Comparison of ENCODE assay signal across 14 cellular contexts in the genomic region with DNA sequence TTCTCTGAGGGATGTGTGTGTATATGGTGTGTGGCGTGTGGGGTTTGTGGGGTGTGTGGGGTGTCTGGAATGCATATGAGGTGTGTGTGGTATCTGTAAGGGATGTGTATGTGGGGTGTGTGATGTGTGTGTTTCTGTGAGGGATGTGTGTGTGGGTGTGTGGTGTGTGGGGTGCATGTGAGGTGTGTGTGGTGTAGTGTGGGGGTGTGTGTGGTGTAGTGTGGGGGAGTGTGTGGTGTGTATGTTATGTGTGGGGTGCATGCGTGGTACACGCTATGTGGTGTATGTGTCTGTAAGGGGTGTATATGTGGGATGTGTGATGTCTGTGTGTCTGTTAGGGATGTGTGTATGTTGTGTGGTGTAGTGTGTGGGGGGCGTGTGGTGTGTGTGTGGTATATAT.
DNase-seq lines count a peak whose midpoint lies in the region; ATAC-seq and TF ChIP-seq lines count a peak whose summit lies in the region.
"Had no signal": no experiment of that assay in that cellular context is flagged by ENCODE, and none has a peak within 500 bp of the region (broad histone marks: within the 10 kb centered on the region; RNA-seq: fewer than 3 reads in every experiment).

No MANE protein-coding gene starts in this region.

- peak overlapping the region; percentile 61; the same call in 1 of the 2 replicates for H3K27ac ChIP-seq in BLaER1
- H3K27ac ChIP-seq in HEK293 (ENCODE audit: extremely low read depth, low read depth, low read length): no peak overlapping the region
- no peak overlapping the region for H3K27ac ChIP-seq in naive thymus-derived CD4-positive, alpha-beta T cell (ENCODE audit: low read depth, low read length)
- H3K27ac ChIP-seq in psoas muscle: no peak overlapping the region
- H3K27ac ChIP-seq: C4-2B had no signal

- H3K36me3 ChIP-seq in BLaER1 (no peaks in the 10 kb centered on the region), HEK293 (ENCODE audit: control insufficient read depth in 2 of 2, insufficient read depth in 1 of 2, low read length in 2 of 2) (no peaks in the 10 kb centered on the region), psoas muscle (ENCODE audit: insufficient read depth in 1 of 2, low read depth in 1 of 2) (no peaks in the 10 kb centered on the region)
- no peaks in the 10 kb centered on the region for H3K36me3 ChIP-seq in naive thymus-derived CD4-positive, alpha-beta T cell (ENCODE audit: control insufficient read depth in 2 of 3, insufficient read depth in 3 of 3, low read length in 3 of 3)

- peak overlapping the region; percentile 82 for H3K4me2 ChIP-seq in BLaER1

- no peak overlapping the region for H3K9ac ChIP-seq in BLaER1

- peak; percentile 32 for ATAC-seq in naive thymus-derived CD4-positive, alpha-beta T cell
- peak; percentile 8 for ATAC-seq in stimulated activated effector memory CD8-positive, alpha-beta T cell treated with anti-CD3 and anti-CD28 coated beads, Interleukin-12 subunit alpha, Interleukin-12 subunit beta, amount 100 ng/mL, for 72 hours
- ATAC-seq in GM19395 (IDR thresholded peaks at IDR 0.05; ENCODE audit: unreplicated experiment): no peak
- no peak for ATAC-seq in psoas muscle
- ATAC-seq: GM12878, HCT116 had no signal

- no peak overlapping the region for H3K4me3 Mint-ChIP-seq in naive thymus-derived CD4-positive, alpha-beta T cell
- H3K4me3 Mint-ChIP-seq in stimulated activated effector memory CD8-positive, alpha-beta T cell treated with anti-CD3 and anti-CD28 coated beads, Interleukin-12 subunit alpha, Interleukin-12 subunit beta, amount 100 ng/mL, for 72 hours: no peak overlapping the region
- H3K4me3 Mint-ChIP-seq: CD4-positive, alpha-beta memory T cell had no signal

- no peaks in the 10 kb centered on the region for H3K27me3 ChIP-seq in BLaER1
- no peaks in the 10 kb centered on the region for H3K27me3 ChIP-seq in naive thymus-derived CD4-positive, alpha-beta T cell (ENCODE audit: control insufficient read depth in 2 of 2, insufficient read depth in 2 of 2, low read length in 2 of 2)
- H3K27me3 ChIP-seq in psoas muscle (ENCODE audit: insufficient read depth in 3 of 3, low read length in 2 of 3): peaks cover 0 to 2% (median 0%) of the 10 kb centered on the region in 3 donors

- H3K9me3 ChIP-seq in BLaER1 (no peaks in the 10 kb centered on the region), HEK293 (ENCODE audit: control insufficient read depth, insufficient read depth, low read depth, low read length) (no peaks in the 10 kb centered on the region), psoas muscle (no peaks in the 10 kb centered on the region)
- no peaks in the 10 kb centered on the region for H3K9me3 ChIP-seq in naive thymus-derived CD4-positive, alpha-beta T cell (ENCODE audit: control insufficient read depth in 2 of 3, low read length in 3 of 3)

- peaks cover 0 to 4% (median 0%) of the 10 kb centered on the region in 5 donors for H3K27me3 Mint-ChIP-seq in naive thymus-derived CD4-positive, alpha-beta T cell
- H3K27me3 Mint-ChIP-seq: CD4-positive, alpha-beta memory T cell had no signal

- peaks cover 59% of the 10 kb centered on the region for H3K4me1 ChIP-seq in BLaER1
- H3K4me1 ChIP-seq in HEK293 (ENCODE audit: control insufficient read depth, insufficient read depth, low read length): no peaks in the 10 kb centered on the region
- no peaks in the 10 kb centered on the region for H3K4me1 ChIP-seq in naive thymus-derived CD4-positive, alpha-beta T cell (ENCODE audit: control insufficient read depth in 2 of 2, insufficient read depth in 2 of 2, low read length in 2 of 2)
- H3K4me1 ChIP-seq in psoas muscle: no peaks in the 10 kb centered on the region

- no peaks in the 10 kb centered on the region for H3K9me3 Mint-ChIP-seq in naive thymus-derived CD4-positive, alpha-beta T cell
- no peaks in the 10 kb centered on the region for H3K9me3 Mint-ChIP-seq in stimulated activated effector memory CD8-positive, alpha-beta T cell treated with anti-CD3 and anti-CD28 coated beads, Interleukin-12 subunit alpha, Interleukin-12 subunit beta, amount 100 ng/mL, for 72 hours

- H3K4me3 ChIP-seq in BLaER1 (no peak overlapping the region), HEK293 (ENCODE audit: low read depth, low read length) (no peak overlapping the region), psoas muscle (no peak overlapping the region)
- H3K4me3 ChIP-seq in naive thymus-derived CD4-positive, alpha-beta T cell (ENCODE audit: low read length): no peak overlapping the region
- H3K4me3 ChIP-seq: GM12878 had no signal

- CTCF ChIA-PET in HEK293 (lab: Yijun Ruan, JAX): no interaction called here
- CTCF ChIA-PET in naive thymus-derived CD4-positive, alpha-beta T cell (lab: Charles Lee): no interaction called here

- POLR2A ChIA-PET in HEK293 (lab: Yijun Ruan, JAX): no interaction called here
- POLR2A ChIA-PET in naive thymus-derived CD4-positive, alpha-beta T cell (lab: Charles Lee): no interaction called here

- H3K4me1 Mint-ChIP-seq in naive thymus-derived CD4-positive, alpha-beta T cell: no peaks in the 10 kb centered on the region
- H3K4me1 Mint-ChIP-seq in stimulated activated effector memory CD8-positive, alpha-beta T cell treated with anti-CD3 and anti-CD28 coated beads, Interleukin-12 subunit alpha, Interleukin-12 subunit beta, amount 100 ng/mL, for 72 hours: no peaks in the 10 kb centered on the region
- H3K4me1 Mint-ChIP-seq: CD4-positive, alpha-beta memory T cell had no signal

- no peaks in the 10 kb centered on the region for H3K36me3 Mint-ChIP-seq in naive thymus-derived CD4-positive, alpha-beta T cell
- H3K36me3 Mint-ChIP-seq in stimulated activated effector memory CD8-positive, alpha-beta T cell treated with anti-CD3 and anti-CD28 coated beads, Interleukin-12 subunit alpha, Interleukin-12 subunit beta, amount 100 ng/mL, for 72 hours: no peaks in the 10 kb centered on the region
- H3K36me3 Mint-ChIP-seq: CD4-positive, alpha-beta memory T cell had no signal

- no peak overlapping the region for H3K27ac Mint-ChIP-seq in naive thymus-derived CD4-positive, alpha-beta T cell
- no peak overlapping the region for H3K27ac Mint-ChIP-seq in stimulated activated effector memory CD8-positive, alpha-beta T cell treated with anti-CD3 and anti-CD28 coated beads, Interleukin-12 subunit alpha, Interleukin-12 subunit beta, amount 100 ng/mL, for 72 hours
- H3K27ac Mint-ChIP-seq: CD4-positive, alpha-beta memory T cell had no signal

- no peaks in the 10 kb centered on the region for H4K20me1 ChIP-seq in BLaER1

- WGBS in psoas muscle, 3 donors: 95 to 99% (median 97%) methylated on average over 4 of the region's 4 CpGs

- DNase-seq in naive thymus-derived CD4-positive, alpha-beta T cell: no peak
- no peak for DNase-seq in stimulated activated effector memory CD8-positive, alpha-beta T cell treated with anti-CD3 and anti-CD28 coated beads, Interleukin-12 subunit alpha, Interleukin-12 subunit beta, amount 100 ng/mL, for 72 hours (ENCODE audit: low spot score in 2 of 2)
- DNase-seq in NCI-H2227 (lab: John Stamatoyannopoulos, UW; ENCODE audit: unreplicated experiment): no peak
- DNase-seq in psoas muscle: no peak
- DNase-seq in RKO (ENCODE audit: low spot score): no peak
- DNase-seq: 8988T; CD4-positive, alpha-beta memory T cell; DMS79 had no signal

- intact Hi-C loops in naive thymus-derived CD4-positive, alpha-beta T cell (cut with micrococcal nuclease): loop anchor here in 1 of 2 donors (5.0 kb wide), 1 partner anchor 334 kb away; no protein-coding TSS in a partner anchor
- intact Hi-C loops in psoas muscle (cut with DNase I): no loop called here

- TF ChIP-seq CTCF in HEK293 (tag by site-specific recombination; IDR thresholded peaks at IDR 0.05) (no peak), psoas muscle (IDR thresholded peaks at IDR 0.05) (no peak)

TF ChIP-seq in HEK293, 187 proteins besides CTCF, POLR2A, EP300 and RAD21:
- TF ChIP-seq EGR2 (tag by site-specific recombination; IDR thresholded peaks at IDR 0.05; ENCODE audit: low read depth): peak; percentile 78; the same call in 1 of the 2 replicates
- no peak for TF ChIP-seq ZNF521 (tag by site-specific recombination; IDR thresholded peaks at IDR 0.05)
- no peak for TF ChIP-seq KLF7 (tag by site-specific recombination; IDR thresholded peaks at IDR 0.05; ENCODE audit: borderline replicate concordance)
- no peak for TF ChIP-seq ZBTB48 (tag by site-specific recombination; IDR thresholded peaks at IDR 0.05)
- TF ChIP-seq ZNF311 (tag by site-specific recombination; IDR thresholded peaks at IDR 0.05; ENCODE audit: borderline replicate concordance): no peak
- TF ChIP-seq ZFHX2 (tag by site-specific recombination; conservative IDR thresholded peaks at IDR 0.05): peak; percentile 77
- TF ChIP-seq ZNF548 (tag by site-specific recombination; IDR thresholded peaks at IDR 0.05): 0 out of 2 replicates have a peak, but pooled peaks have one; percentile 4

Comparison
In these comparisons a context has a peak if more than half of its experiments do, and no peak if none do; other contexts are left out.
1. ATAC-seq: peak in naive thymus-derived CD4-positive, alpha-beta T cell (single experiment) and stimulated activated effector memory CD8-positive, alpha-beta T cell treated with anti-CD3 and anti-CD28 coated beads, Interleukin-12 subunit alpha, Interleukin-12 subunit beta, amount 100 ng/mL, for 72 hours (single experiment); none in GM19395 (single experiment) and psoas muscle (0 of 4).